ENCODE assay signal across 11 cellular contexts in genomic region chr7:142017451-142017850, GRCh38. TPM values are rescaled to one million over a fixed set of nuclear protein-coding genes. Genes with fewer than 3 reads are reported as not detected.
"Had no signal": no experiment of that assay in that cellular context is flagged by ENCODE, and none has a peak within 500 bp of the region (broad histone marks: within the 10 kb centered on the region; RNA-seq: fewer than 3 reads in every experiment).

No MANE protein-coding gene starts in this region.

- H3K36me3 ChIP-seq: HAP-1 had no signal

- H3K9ac ChIP-seq: GM23248 had no signal

- ATAC-seq: HCT116 had no signal

- H3K9me3 Mint-ChIP-seq: GM23338, H9 had no signal

- DNase-seq: GM23248, GOT3, H7, H9, HCEC 1CT, HFFc6 had no signal

- H3K4me2 ChIP-seq: GM23338 had no signal

- H2AFZ ChIP-seq: GM23248 had no signal

- H3K27ac ChIP-seq: GM23248 had no signal

- H3K4me1 ChIP-seq: HAP-1 had no signal

- H3K9me3 ChIP-seq: HAP-1 had no signal

- H3K4me3 Mint-ChIP-seq: GM23338, H9, HFFc6 had no signal

- H3K4me3 ChIP-seq: GM23248, GM23338, HAP-1 had no signal

- H3K27ac Mint-ChIP-seq: HFFc6 had no signal

RNA-seq across cellular contexts. Expression of gene TAS2R38, which starts 43.9 kb away (rescaled TPM):
- total RNA-seq: GM23248, H1, H4, H7, H9, HFFc6 had no signal
- polyA plus RNA-seq: GM23248, GM23338 had no signal
